ENCODE assay signal across 19 cellular contexts in genomic region chr9:38129366-38129765, GRCh38.
DNase-seq lines count a peak whose midpoint lies in the region; ATAC-seq and TF ChIP-seq lines count a peak whose summit lies in the region.
"Had no signal": no experiment of that assay in that cellular context is flagged by ENCODE, and none has a peak within 500 bp of the region (broad histone marks: within the 10 kb centered on the region; RNA-seq: fewer than 3 reads in every experiment).

No MANE protein-coding gene starts in this region.

- H3K4me3 ChIP-seq in heart right ventricle: no peak overlapping the region
- H3K4me3 ChIP-seq in lower lobe of right lung: no peak overlapping the region
- no peak overlapping the region for H3K4me3 ChIP-seq in upper lobe of left lung
- H3K4me3 ChIP-seq: GM12878, GM23248 had no signal

- TF ChIP-seq CTCF in heart right ventricle (IDR thresholded peaks at IDR 0.05): no peak
- no peak for TF ChIP-seq CTCF in lower lobe of right lung (IDR thresholded peaks at IDR 0.05)
- TF ChIP-seq CTCF in upper lobe of left lung (IDR thresholded peaks at IDR 0.05): no peak

- intact Hi-C loops in Right ventricle myocardium inferior (cut with DNase I) (no loop called here), heart right ventricle (cut with DNase I) (no loop called here), lower lobe of right lung (cut with DNase I) (no loop called here)

- H3K27ac ChIP-seq in heart right ventricle: no peak overlapping the region
- H3K27ac ChIP-seq in lower lobe of right lung: no peak overlapping the region
- no peak overlapping the region for H3K27ac ChIP-seq in upper lobe of left lung
- H3K27ac ChIP-seq: 22Rv1, GM23248 had no signal

- in situ Hi-C loops in ACHN (cut with HindIII; ENCODE audit: low pct_ligation_motif_present, low pct_unique_long_range_greater_than_20kb, low sequenced_read_pairs): no loop called here

- DNase-seq in Right ventricle myocardium inferior (ENCODE audit: missing footprints) (no peak), heart right ventricle (no peak), MV-4-11 (lab: John Stamatoyannopoulos, UW) (peak; percentile 18), lower lobe of right lung (peak; percentile 51), upper lobe of left lung (peak in 1 of 2 donors; percentile 36), ACHN (no peak), NCI-H526 treated with DMSO at 0.1 percent for 48 hours (lab: John Stamatoyannopoulos, UW) (no peak), AG08396 (ENCODE audit: low spot score) (no peak)
- DNase-seq: CD4-positive, alpha-beta T cell; CD8-positive, alpha-beta memory T cell; DMS 273 treated with DMSO at 0.1 percent for 48 hours; DMS79; EL; GDM1; GM23248; H7; HCEC 1CT had no signal

- H3K27me3 ChIP-seq in heart right ventricle (peaks cover 0 to 5% (median 0%) of the 10 kb centered on the region in 7 donors), lower lobe of right lung (ENCODE audit: low read depth) (no peaks in the 10 kb centered on the region), upper lobe of left lung (no peaks in the 10 kb centered on the region)

- TF ChIP-seq POLR2A in upper lobe of left lung (IDR thresholded peaks at IDR 0.05): no peak

- no peak for TF ChIP-seq EP300 in upper lobe of left lung (IDR thresholded peaks at IDR 0.05)

- ATAC-seq in Right ventricle myocardium inferior (peak; percentile 43), heart right ventricle (no peak), lower lobe of right lung (peak; percentile 78 to 88), upper lobe of left lung (ENCODE audit: low FRiP score in 2 of 2) (peak; percentile 35 to 67)
- ATAC-seq: GM12878 had no signal

- 80 to 93% methylated on average over 6 of the region's 6 CpGs for WGBS in heart right ventricle, 2 donors
- 82 to 84% methylated on average over 6 of the region's 6 CpGs for whole genome bisulfite sequencing in upper lobe of left lung, 2 donors

- H3K9me3 ChIP-seq in heart right ventricle: no peaks in the 10 kb centered on the region
- no peaks in the 10 kb centered on the region for H3K9me3 ChIP-seq in lower lobe of right lung
- H3K9me3 ChIP-seq in upper lobe of left lung: no peaks in the 10 kb centered on the region

- H3K36me3 ChIP-seq in heart right ventricle (no peaks in the 10 kb centered on the region), lower lobe of right lung (no peaks in the 10 kb centered on the region), upper lobe of left lung (no peaks in the 10 kb centered on the region)

- no peaks in the 10 kb centered on the region for H3K4me1 ChIP-seq in heart right ventricle
- H3K4me1 ChIP-seq in lower lobe of right lung: no peaks in the 10 kb centered on the region
- no peaks in the 10 kb centered on the region for H3K4me1 ChIP-seq in upper lobe of left lung

Comparison
In these comparisons a context has a peak if more than half of its experiments do, and no peak if none do; other contexts are left out.
1. ATAC-seq: peak in Right ventricle myocardium inferior (single experiment), lower lobe of right lung (2 of 2) and upper lobe of left lung (2 of 2); none in heart right ventricle (0 of 8).
2. DNase-seq: peak in MV-4-11 (single experiment) and lower lobe of right lung (single experiment); none in Right ventricle myocardium inferior (single experiment), heart right ventricle (0 of 2), ACHN (single experiment), NCI-H526 treated with DMSO at 0.1 percent for 48 hours (single experiment) and AG08396 (single experiment).